Comparison of ENCODE assay signal across 1 cellular context in genomic region chr22:19495562-19496323, GRCh38.
TF ChIP-seq lines count a peak whose summit lies in the region.

No MANE protein-coding gene starts in this region.

TF ChIP-seq in K562, 482 proteins besides CTCF, POLR2A, EP300 and RAD21 (continued from another document and continues in another):
- TF ChIP-seq, protein P1, sequence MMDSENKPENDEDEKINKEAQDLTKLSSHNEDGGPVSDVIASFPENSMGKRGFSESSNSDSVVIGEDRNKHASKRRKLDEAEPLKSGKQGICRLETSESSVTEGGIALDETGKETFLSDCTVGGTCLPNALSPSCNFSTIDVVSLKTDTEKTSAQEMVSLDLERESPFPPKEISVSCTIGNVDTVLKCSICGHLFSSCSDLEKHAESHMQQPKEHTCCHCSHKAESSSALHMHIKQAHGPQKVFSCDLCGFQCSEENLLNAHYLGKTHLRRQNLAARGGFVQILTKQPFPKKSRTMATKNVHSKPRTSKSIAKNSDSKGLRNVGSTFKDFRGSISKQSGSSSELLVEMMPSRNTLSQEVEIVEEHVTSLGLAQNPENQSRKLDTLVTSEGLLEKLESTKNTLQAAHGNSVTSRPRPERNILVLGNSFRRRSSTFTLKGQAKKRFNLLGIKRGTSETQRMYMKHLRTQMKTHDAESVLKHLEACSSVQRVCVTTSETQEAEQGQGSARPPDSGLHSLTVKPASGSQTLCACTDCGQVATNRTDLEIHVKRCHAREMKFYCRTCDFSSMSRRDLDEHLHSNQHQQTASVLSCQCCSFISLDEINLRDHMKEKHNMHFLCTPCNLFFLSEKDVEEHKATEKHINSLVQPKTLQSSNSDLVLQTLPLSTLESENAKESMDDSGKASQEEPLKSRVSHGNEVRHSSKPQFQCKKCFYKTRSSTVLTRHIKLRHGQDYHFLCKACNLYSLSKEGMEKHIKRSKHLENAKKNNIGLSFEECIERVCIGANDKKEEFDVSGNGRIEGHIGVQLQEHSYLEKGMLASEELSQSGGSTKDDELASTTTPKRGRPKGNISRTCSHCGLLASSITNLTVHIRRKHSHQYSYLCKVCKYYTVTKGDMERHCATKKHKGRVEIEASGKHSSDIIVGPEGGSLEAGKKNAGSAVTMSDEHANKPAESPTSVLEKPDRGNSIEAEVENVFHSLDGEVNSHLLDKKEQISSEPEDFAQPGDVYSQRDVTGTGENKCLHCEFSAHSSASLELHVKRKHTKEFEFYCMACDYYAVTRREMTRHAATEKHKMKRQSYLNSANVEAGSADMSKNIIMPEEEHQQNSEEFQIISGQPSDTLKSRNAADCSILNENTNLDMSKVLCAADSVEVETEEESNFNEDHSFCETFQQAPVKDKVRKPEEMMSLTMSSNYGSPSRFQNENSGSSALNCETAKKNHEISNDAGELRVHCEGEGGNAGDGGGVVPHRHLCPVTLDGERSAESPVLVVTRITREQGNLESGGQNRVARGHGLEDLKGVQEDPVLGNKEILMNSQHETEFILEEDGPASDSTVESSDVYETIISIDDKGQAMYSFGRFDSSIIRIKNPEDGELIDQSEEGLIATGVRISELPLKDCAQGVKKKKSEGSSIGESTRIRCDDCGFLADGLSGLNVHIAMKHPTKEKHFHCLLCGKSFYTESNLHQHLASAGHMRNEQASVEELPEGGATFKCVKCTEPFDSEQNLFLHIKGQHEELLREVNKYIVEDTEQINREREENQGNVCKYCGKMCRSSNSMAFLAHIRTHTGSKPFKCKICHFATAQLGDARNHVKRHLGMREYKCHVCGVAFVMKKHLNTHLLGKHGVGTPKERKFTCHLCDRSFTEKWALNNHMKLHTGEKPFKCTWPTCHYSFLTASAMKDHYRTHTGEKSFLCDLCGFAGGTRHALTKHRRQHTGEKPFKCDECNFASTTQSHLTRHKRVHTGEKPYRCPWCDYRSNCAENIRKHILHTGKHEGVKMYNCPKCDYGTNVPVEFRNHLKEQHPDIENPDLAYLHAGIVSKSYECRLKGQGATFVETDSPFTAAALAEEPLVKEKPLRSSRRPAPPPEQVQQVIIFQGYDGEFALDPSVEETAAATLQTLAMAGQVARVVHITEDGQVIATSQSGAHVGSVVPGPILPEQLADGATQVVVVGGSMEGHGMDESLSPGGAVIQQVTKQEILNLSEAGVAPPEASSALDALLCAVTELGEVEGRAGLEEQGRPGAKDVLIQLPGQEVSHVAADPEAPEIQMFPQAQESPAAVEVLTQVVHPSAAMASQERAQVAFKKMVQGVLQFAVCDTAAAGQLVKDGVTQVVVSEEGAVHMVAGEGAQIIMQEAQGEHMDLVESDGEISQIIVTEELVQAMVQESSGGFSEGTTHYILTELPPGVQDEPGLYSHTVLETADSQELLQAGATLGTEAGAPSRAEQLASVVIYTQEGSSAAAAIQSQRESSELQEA (IDR thresholded peaks at IDR 0.05; ENCODE audit: low read depth) = no peak
- TF ChIP-seq ZKSCAN1 (IDR thresholded peaks at IDR 0.05; ENCODE audit: low read depth, low read length) (no peak), ZBTB7A (IDR thresholded peaks at IDR 0.05; ENCODE audit: borderline replicate concordance, control insufficient read depth, low read depth, low read length) (no peak), TSC22D4 (tag; IDR thresholded peaks at IDR 0.05) (no peak), TCF7 (IDR thresholded peaks at IDR 0.05; ENCODE audit: borderline replicate concordance) (no peak), ARID4B (CRISPR knock-in tag; IDR thresholded peaks at IDR 0.05) (no peak), ZNF699 (CRISPR knock-in tag; IDR thresholded peaks at IDR 0.05; ENCODE audit: insufficient replicate concordance) (peak; percentile 63), ZNF830 (CRISPR knock-in tag; IDR thresholded peaks at IDR 0.05) (no peak), BACH1 (tag; IDR thresholded peaks at IDR 0.05) (no peak), PCBP1 (IDR thresholded peaks at IDR 0.05; ENCODE audit: low read depth, low read length, poor library complexity, severe bottlenecking) (no peak), PCBP2 (IDR thresholded peaks at IDR 0.05; ENCODE audit: low read depth, low read length, poor library complexity, severe bottlenecking) (no peak), JUN (IDR thresholded peaks at IDR 0.05; ENCODE audit: borderline replicate concordance, low read depth, low read length) (no peak), JUN (CRISPR knock-in tag; IDR thresholded peaks at IDR 0.05; ENCODE audit: borderline replicate concordance) (no peak), ZNF232 (CRISPR knock-in tag; IDR thresholded peaks at IDR 0.05) (0 out of 2 replicates have a peak, but pooled peaks have one; percentile 11), ELF1 (tag; IDR thresholded peaks at IDR 0.05) (no peak), HDAC3 (IDR thresholded peaks at IDR 0.05; ENCODE audit: borderline replicate concordance, partially characterized antibody) (no peak), HOXB6 (CRISPR knock-in tag; IDR thresholded peaks at IDR 0.05; ENCODE audit: borderline replicate concordance) (no peak), ZSCAN29 (IDR thresholded peaks at IDR 0.05) (no peak), CBX2 (IDR thresholded peaks at IDR 0.05; ENCODE audit: insufficient read depth, low read length, poor library complexity, severe bottlenecking) (no peak), KAT2B (IDR thresholded peaks at IDR 0.05; ENCODE audit: low read depth, low read length) (no peak), PPARD (CRISPR knock-in tag; IDR thresholded peaks at IDR 0.05) (no peak), NCOA1 (IDR thresholded peaks at IDR 0.05; ENCODE audit: low read depth) (no peak), ZHX1 (conservative IDR thresholded peaks at IDR 0.05; ENCODE audit: low read length) (no peak), CSDE1 (IDR thresholded peaks at IDR 0.05) (no peak), PHF21A (IDR thresholded peaks at IDR 0.05; ENCODE audit: borderline replicate concordance, low read depth) (no peak), NR4A1 (CRISPR knock-in tag; IDR thresholded peaks at IDR 0.05) (no peak), NR4A1 (tag; IDR thresholded peaks at IDR 0.05) (0 out of 2 replicates have a peak, but pooled peaks have one; percentile 24), HDAC2 (IDR thresholded peaks at IDR 0.05) (no peak), STAT5A (IDR thresholded peaks at IDR 0.05; ENCODE audit: borderline replicate concordance, low read length) (no peak), SPI1 (IDR thresholded peaks at IDR 0.05; ENCODE audit: borderline replicate concordance, low read depth, low read length) (no peak), ZNF3 (CRISPR knock-in tag; IDR thresholded peaks at IDR 0.05) (no peak), WHSC1 (IDR thresholded peaks at IDR 0.05; ENCODE audit: low read length) (no peak), ZKSCAN8 (CRISPR knock-in tag; IDR thresholded peaks at IDR 0.05) (no peak), TOE1 (IDR thresholded peaks at IDR 0.05; ENCODE audit: borderline replicate concordance) (no peak), TOE1 (CRISPR knock-in tag; IDR thresholded peaks at IDR 0.05; ENCODE audit: borderline replicate concordance, low read depth) (no peak), NCOR1 (IDR thresholded peaks at IDR 0.05) (0 out of 2 replicates have a peak, but pooled peaks have one; percentile 12), GABPB2 (CRISPR knock-in tag; conservative IDR thresholded peaks at IDR 0.05) (no peak), SRSF9 (IDR thresholded peaks at IDR 0.05; ENCODE audit: borderline replicate concordance, low read depth, low read length) (no peak), PYGO2 (tag; IDR thresholded peaks at IDR 0.05) (no peak), TAF1 (IDR thresholded peaks at IDR 0.05; ENCODE audit: control insufficient read depth, extremely low read depth, insufficient read depth, low read length, severe bottlenecking) (no peak), MCM3 (IDR thresholded peaks at IDR 0.05) (no peak), FOXK1 (CRISPR knock-in tag; IDR thresholded peaks at IDR 0.05; ENCODE audit: borderline replicate concordance) (no peak), ZSCAN32 (CRISPR knock-in tag; IDR thresholded peaks at IDR 0.05) (no peak), LCOR (CRISPR knock-in tag; IDR thresholded peaks at IDR 0.05) (0 out of 2 replicates have a peak, but pooled peaks have one; percentile 20), RB1 (IDR thresholded peaks at IDR 0.05; ENCODE audit: low read depth) (no peak)
- TF ChIP-seq, protein P2, sequence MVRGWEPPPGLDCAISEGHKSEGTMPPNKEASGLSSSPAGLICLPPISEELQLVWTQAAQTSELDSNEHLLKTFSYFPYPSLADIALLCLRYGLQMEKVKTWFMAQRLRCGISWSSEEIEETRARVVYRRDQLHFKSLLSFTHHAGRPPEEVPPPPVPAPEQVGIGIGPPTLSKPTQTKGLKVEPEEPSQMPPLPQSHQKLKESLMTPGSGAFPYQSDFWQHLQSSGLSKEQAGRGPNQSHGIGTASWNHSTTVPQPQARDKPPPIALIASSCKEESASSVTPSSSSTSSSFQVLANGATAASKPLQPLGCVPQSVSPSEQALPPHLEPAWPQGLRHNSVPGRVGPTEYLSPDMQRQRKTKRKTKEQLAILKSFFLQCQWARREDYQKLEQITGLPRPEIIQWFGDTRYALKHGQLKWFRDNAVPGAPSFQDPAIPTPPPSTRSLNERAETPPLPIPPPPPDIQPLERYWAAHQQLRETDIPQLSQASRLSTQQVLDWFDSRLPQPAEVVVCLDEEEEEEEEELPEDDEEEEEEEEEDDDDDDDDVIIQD (CRISPR knock-in tag; IDR thresholded peaks at IDR 0.05) = no peak
- TF ChIP-seq, protein P3, sequence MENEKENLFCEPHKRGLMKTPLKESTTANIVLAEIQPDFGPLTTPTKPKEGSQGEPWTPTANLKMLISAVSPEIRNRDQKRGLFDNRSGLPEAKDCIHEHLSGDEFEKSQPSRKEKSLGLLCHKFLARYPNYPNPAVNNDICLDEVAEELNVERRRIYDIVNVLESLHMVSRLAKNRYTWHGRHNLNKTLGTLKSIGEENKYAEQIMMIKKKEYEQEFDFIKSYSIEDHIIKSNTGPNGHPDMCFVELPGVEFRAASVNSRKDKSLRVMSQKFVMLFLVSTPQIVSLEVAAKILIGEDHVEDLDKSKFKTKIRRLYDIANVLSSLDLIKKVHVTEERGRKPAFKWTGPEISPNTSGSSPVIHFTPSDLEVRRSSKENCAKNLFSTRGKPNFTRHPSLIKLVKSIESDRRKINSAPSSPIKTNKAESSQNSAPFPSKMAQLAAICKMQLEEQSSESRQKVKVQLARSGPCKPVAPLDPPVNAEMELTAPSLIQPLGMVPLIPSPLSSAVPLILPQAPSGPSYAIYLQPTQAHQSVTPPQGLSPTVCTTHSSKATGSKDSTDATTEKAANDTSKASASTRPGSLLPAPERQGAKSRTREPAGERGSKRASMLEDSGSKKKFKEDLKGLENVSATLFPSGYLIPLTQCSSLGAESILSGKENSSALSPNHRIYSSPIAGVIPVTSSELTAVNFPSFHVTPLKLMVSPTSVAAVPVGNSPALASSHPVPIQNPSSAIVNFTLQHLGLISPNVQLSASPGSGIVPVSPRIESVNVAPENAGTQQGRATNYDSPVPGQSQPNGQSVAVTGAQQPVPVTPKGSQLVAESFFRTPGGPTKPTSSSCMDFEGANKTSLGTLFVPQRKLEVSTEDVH (IDR thresholded peaks at IDR 0.05; ENCODE audit: low read depth, partially characterized antibody) = no peak
- TF ChIP-seq, protein P4, sequence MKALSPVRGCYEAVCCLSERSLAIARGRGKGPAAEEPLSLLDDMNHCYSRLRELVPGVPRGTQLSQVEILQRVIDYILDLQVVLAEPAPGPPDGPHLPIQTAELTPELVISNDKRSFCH (CRISPR knock-in tag; IDR thresholded peaks at IDR 0.05) = no peak
- TF ChIP-seq, protein P4 (tag; IDR thresholded peaks at IDR 0.05) = no peak
- TF ChIP-seq, protein P5, sequence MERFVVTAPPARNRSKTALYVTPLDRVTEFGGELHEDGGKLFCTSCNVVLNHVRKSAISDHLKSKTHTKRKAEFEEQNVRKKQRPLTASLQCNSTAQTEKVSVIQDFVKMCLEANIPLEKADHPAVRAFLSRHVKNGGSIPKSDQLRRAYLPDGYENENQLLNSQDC (CRISPR knock-in tag; IDR thresholded peaks at IDR 0.05) = no peak
